Comparison of ENCODE assay signal across 10 cellular contexts in genomic region chr1:230140221-230141001, GRCh38.
A peak's percentile ranks its signal among the peaks of the same experiment; 100 is the strongest.
DNase-seq lines count a peak whose midpoint lies in the region; ATAC-seq and TF ChIP-seq lines count a peak whose summit lies in the region.
"Had no signal": no experiment of that assay in that cellular context is flagged by ENCODE, and none has a peak within 500 bp of the region (broad histone marks: within the 10 kb centered on the region; RNA-seq: fewer than 3 reads in every experiment).

No MANE protein-coding gene starts in this region.

- intact Hi-C loops in sigmoid colon (cut with DNase I) = loop anchor here (5.0 kb wide), 1 partner anchor 47 kb away; no protein-coding TSS in a partner anchor

- TF ChIP-seq EP300 in sigmoid colon (IDR thresholded peaks at IDR 0.05) = no peak

- H3K27ac ChIP-seq in SJCRH30 (no peak overlapping the region), foreskin keratinocyte (no peak overlapping the region), sigmoid colon (peak overlapping the region in 3 of 4 donors; percentile 15 to 65 (median 52))

- no peak for TF ChIP-seq CTCF in foreskin keratinocyte (conservative IDR thresholded peaks at IDR 0.05)
- TF ChIP-seq CTCF in sigmoid colon (IDR thresholded peaks at IDR 0.05) = no peak

- no peak overlapping the region for H3K4me3 ChIP-seq in SJCRH30
- H3K4me3 ChIP-seq in sigmoid colon = no peak overlapping the region

- peaks cover 22% of the 10 kb centered on the region for H3K4me1 ChIP-seq in SJCRH30
- H3K4me1 ChIP-seq in foreskin keratinocyte = peaks cover 3% of the 10 kb centered on the region
- peaks cover 0 to 71% (median 56%) of the 10 kb centered on the region in 4 donors for H3K4me1 ChIP-seq in sigmoid colon

- peak; percentile 29 for DNase-seq in NCI-H1092 treated with DMSO at 0.1 percent for 48 hours (lab: John Stamatoyannopoulos, UW)
- DNase-seq in NCI-H1092 (lab: John Stamatoyannopoulos, UW) = no peak
- DNase-seq in SJCRH30 = peak; percentile 46 to 62
- peak in 1 of 2 donors; percentile 25 for DNase-seq in foreskin keratinocyte
- DNase-seq in sigmoid colon = peak; percentile 80
- no peak for DNase-seq in NK-92 (lab: John Stamatoyannopoulos, UW; ENCODE audit: unreplicated experiment)
- DNase-seq in islet precursor cell = no peak
- DNase-seq: stimulated activated naive CD4-positive, alpha-beta T cell treated with Interleukin-2 at 50 U/mL for 16 hours; T-helper 1 cell had no signal

- H3K36me3 ChIP-seq in SJCRH30 (no peaks in the 10 kb centered on the region), sigmoid colon (no peaks in the 10 kb centered on the region)

- ATAC-seq in foreskin keratinocyte (peak; percentile 40), GM21529 (IDR thresholded peaks at IDR 0.05; ENCODE audit: unreplicated experiment) (no peak)

- H3K27me3 ChIP-seq in SJCRH30 (no peaks in the 10 kb centered on the region), foreskin keratinocyte (no peaks in the 10 kb centered on the region), sigmoid colon (no peaks in the 10 kb centered on the region)

- 21 to 55% methylated on average over 11 of the region's 11 CpGs for WGBS in sigmoid colon, 2 donors

- H3K9me3 ChIP-seq in SJCRH30 (replicated peaks) = no peaks in the 10 kb centered on the region
- H3K9me3 ChIP-seq in sigmoid colon = no peaks in the 10 kb centered on the region

- TF ChIP-seq POLR2A in sigmoid colon (IDR thresholded peaks at IDR 0.05) = no peak

Comparison
In these comparisons a context has a peak if more than half of its experiments do, and no peak if none do; other contexts are left out.
1. DNase-seq: peak in NCI-H1092 treated with DMSO at 0.1 percent for 48 hours (single experiment), SJCRH30 (2 of 2) and sigmoid colon (single experiment); none in NCI-H1092 (single experiment), NK-92 (single experiment) and islet precursor cell (single experiment).
2. H3K27ac ChIP-seq: peak in sigmoid colon (3 of 4); none in SJCRH30 (single experiment) and foreskin keratinocyte (single experiment).